1 cellular context compared by ENCODE assay signal in genomic region chr6:169725270-169726048, GRCh38.
TF ChIP-seq lines count a peak whose summit lies in the region.

No MANE protein-coding gene starts in this region.

TF ChIP-seq in HepG2, 621 proteins besides CTCF, POLR2A, EP300 and RAD21 (continued from another document):
- TF ChIP-seq ZNF703 (CRISPR knock-in tag; IDR thresholded peaks at IDR 0.05; ENCODE audit: borderline replicate concordance) (no peak; the same call in 1 of the 2 replicates), ZNF792 (CRISPR knock-in tag; IDR thresholded peaks at IDR 0.05) (0 out of 2 replicates have a peak, but pooled peaks have one; percentile 48), HNRNPH1 (optimal IDR thresholded peaks at IDR 0.05; ENCODE audit: low read depth, low read length) (no peak), DPF2 (CRISPR knock-in tag; IDR thresholded peaks at IDR 0.05; ENCODE audit: borderline replicate concordance, low read depth) (peak; percentile 72; the same call in 1 of the 2 replicates), SYNCRIP (IDR thresholded peaks at IDR 0.05; ENCODE audit: insufficient read depth, low read depth, low read length) (no peak), TBL1XR1 (IDR thresholded peaks at IDR 0.05; ENCODE audit: borderline replicate concordance, low read length, partially characterized antibody) (no peak), ZNF33A (CRISPR knock-in tag; IDR thresholded peaks at IDR 0.05; ENCODE audit: borderline replicate concordance) (no peak), ZNF564 (CRISPR knock-in tag; IDR thresholded peaks at IDR 0.05) (0 out of 2 replicates have a peak, but pooled peaks have one; percentile 4), SKI (IDR thresholded peaks at IDR 0.05; ENCODE audit: partially characterized antibody) (peak; percentile 48), ZNF724P (CRISPR knock-in tag; IDR thresholded peaks at IDR 0.05; ENCODE audit: borderline replicate concordance) (no peak; the same call in 1 of the 2 replicates), ZNF883 (CRISPR knock-in tag; IDR thresholded peaks at IDR 0.05; ENCODE audit: not compliant biosample characterization) (no peak), RBM39 (IDR thresholded peaks at IDR 0.05; ENCODE audit: low read depth, low read length, poor library complexity, severe bottlenecking) (no peak), ZNF552 (CRISPR knock-in tag; IDR thresholded peaks at IDR 0.05; ENCODE audit: borderline replicate concordance) (no peak; the same call in 1 of the 2 replicates), ZBTB37 (CRISPR knock-in tag; IDR thresholded peaks at IDR 0.05) (no peak), NFE2L1 (CRISPR knock-in tag; IDR thresholded peaks at IDR 0.05; ENCODE audit: borderline replicate concordance) (no peak), HDAC1 (CRISPR knock-in tag; IDR thresholded peaks at IDR 0.05) (peak; percentile 54), PHF21A (CRISPR knock-in tag; IDR thresholded peaks at IDR 0.05) (peak; percentile 79), POLR2G (IDR thresholded peaks at IDR 0.05; ENCODE audit: low read depth, low read length) (peak; percentile 33), ARID2 (CRISPR knock-in tag; IDR thresholded peaks at IDR 0.05; ENCODE audit: borderline replicate concordance) (peak; percentile 82; the same call in 1 of the 2 replicates), GRHL1 (CRISPR knock-in tag; conservative IDR thresholded peaks at IDR 0.05) (no peak), CERS6 (CRISPR knock-in tag; IDR thresholded peaks at IDR 0.05) (no peak), ZNF737 (CRISPR knock-in tag; IDR thresholded peaks at IDR 0.05; ENCODE audit: borderline replicate concordance) (no peak; the same call in 1 of the 2 replicates), HOXA7 (CRISPR knock-in tag; IDR thresholded peaks at IDR 0.05) (no peak), ZNF607 (CRISPR knock-in tag; IDR thresholded peaks at IDR 0.05; ENCODE audit: borderline replicate concordance) (no peak; the same call in 1 of the 2 replicates), GPBP1L1 (CRISPR knock-in tag; IDR thresholded peaks at IDR 0.05) (no peak), POGZ (CRISPR knock-in tag; IDR thresholded peaks at IDR 0.05) (peak; percentile 50), RCOR2 (CRISPR knock-in tag; IDR thresholded peaks at IDR 0.05) (peak; percentile 10), EHMT2 (IDR thresholded peaks at IDR 0.05; ENCODE audit: borderline replicate concordance, low read depth, low read length) (no peak), ZNF282 (IDR thresholded peaks at IDR 0.05; ENCODE audit: partially characterized antibody) (no peak), KMT2B (CRISPR knock-in tag; IDR thresholded peaks at IDR 0.05) (no peak), CHCHD3 (CRISPR knock-in tag; IDR thresholded peaks at IDR 0.05) (no peak), NPAS2 (CRISPR knock-in tag; IDR thresholded peaks at IDR 0.05; ENCODE audit: borderline replicate concordance) (0 out of 2 replicates have a peak, but pooled peaks have one; percentile 34), NR3C1 (CRISPR knock-in tag; IDR thresholded peaks at IDR 0.05) (no peak), ATF7 (IDR thresholded peaks at IDR 0.05) (peak; percentile 42; the same call in 1 of the 2 replicates), ATF7 (CRISPR knock-in tag; IDR thresholded peaks at IDR 0.05) (peak; percentile 13; the same call in 1 of the 2 replicates), IRF9 (CRISPR knock-in tag; IDR thresholded peaks at IDR 0.05; ENCODE audit: borderline replicate concordance) (no peak; the same call in 1 of the 2 replicates), ZSCAN20 (CRISPR knock-in tag; IDR thresholded peaks at IDR 0.05; ENCODE audit: borderline replicate concordance) (peak; percentile 35; the same call in 1 of the 2 replicates), ASH2L (IDR thresholded peaks at IDR 0.05; ENCODE audit: insufficient read length, low read depth, low read length) (peak; percentile 91), ZNF431 (CRISPR knock-in tag; IDR thresholded peaks at IDR 0.05; ENCODE audit: borderline replicate concordance, low read depth) (no peak; the same call in 1 of the 2 replicates), SETDB1 (CRISPR knock-in tag; IDR thresholded peaks at IDR 0.05; ENCODE audit: borderline replicate concordance) (no peak), ZBTB7B (CRISPR knock-in tag; IDR thresholded peaks at IDR 0.05) (no peak), CREB3 (CRISPR knock-in tag; IDR thresholded peaks at IDR 0.05) (no peak), PTBP1 (IDR thresholded peaks at IDR 0.05; ENCODE audit: low read depth, low read length, poor library complexity, severe bottlenecking) (no peak), FOXO4 (CRISPR knock-in tag; conservative IDR thresholded peaks at IDR 0.05) (no peak), GPN1 (CRISPR knock-in tag; IDR thresholded peaks at IDR 0.05; ENCODE audit: borderline replicate concordance) (no peak), FOSL1 (CRISPR knock-in tag; IDR thresholded peaks at IDR 0.05; ENCODE audit: borderline replicate concordance) (peak; percentile 81), NFYB (CRISPR knock-in tag; IDR thresholded peaks at IDR 0.05) (no peak), ZNF331 (CRISPR knock-in tag; IDR thresholded peaks at IDR 0.05) (no peak), ZNF616 (CRISPR knock-in tag; IDR thresholded peaks at IDR 0.05; ENCODE audit: low read depth) (no peak), ETV5 (CRISPR knock-in tag; IDR thresholded peaks at IDR 0.05; ENCODE audit: borderline replicate concordance) (no peak; the same call in 1 of the 2 replicates), NR2F2 (IDR thresholded peaks at IDR 0.05; ENCODE audit: borderline replicate concordance, low read depth) (peak; percentile 86), ATAD3A (CRISPR knock-in tag; IDR thresholded peaks at IDR 0.05) (no peak), RELA (CRISPR knock-in tag; IDR thresholded peaks at IDR 0.05) (0 out of 2 replicates have a peak, but pooled peaks have one; percentile 34), RFX5 (IDR thresholded peaks at IDR 0.05; ENCODE audit: low read depth, low read length) (no peak), ZNF136 (CRISPR knock-in tag; IDR thresholded peaks at IDR 0.05; ENCODE audit: low read depth) (0 out of 2 replicates have a peak, but pooled peaks have one; percentile 2), ATM (IDR thresholded peaks at IDR 0.05; ENCODE audit: borderline replicate concordance) (no peak), ARNTL (CRISPR knock-in tag; IDR thresholded peaks at IDR 0.05) (no peak)
